In genomic region chrX:10507181-10507580, GRCh38 we compare ENCODE assay signal across 25 cellular contexts.
DNase-seq lines count a peak whose midpoint lies in the region; ATAC-seq and TF ChIP-seq lines count a peak whose summit lies in the region.
"Had no signal": no experiment of that assay in that cellular context is flagged by ENCODE, and none has a peak within 500 bp of the region (broad histone marks: within the 10 kb centered on the region; RNA-seq: fewer than 3 reads in every experiment).

No MANE protein-coding gene starts in this region.

- no peaks in the 10 kb centered on the region for H3K27me3 Mint-ChIP-seq in HFFc6 (ENCODE audit: insufficient read depth)
- H3K27me3 Mint-ChIP-seq: activated naive CD8-positive, alpha-beta T cell treated with anti-CD3 and anti-CD28 coated beads, Interleukin-2, amount 10 ng/mL, durations not matched to agents 7 days and 5 days; brain had no signal

- H3K9me3 ChIP-seq in gastroesophageal sphincter, result no peaks in the 10 kb centered on the region
- H3K9me3 ChIP-seq: upper lobe of left lung had no signal

- H3K4me3 ChIP-seq in gastroesophageal sphincter, result no peak overlapping the region
- H3K4me3 ChIP-seq: BLaER1 treated with 17β-estradiol and CSF1 and Interleukin-3, amounts not matched to agents 10 nM and 100 nM; upper lobe of left lung had no signal

- H3K36me3 ChIP-seq in gastroesophageal sphincter, result no peaks in the 10 kb centered on the region
- H3K36me3 ChIP-seq: BLaER1 treated with 17β-estradiol and CSF1 and Interleukin-3, amounts not matched to agents 10 nM and 100 nM; upper lobe of left lung had no signal

- TF ChIP-seq CTCF in HFFc6 (IDR thresholded peaks at IDR 0.05) (no peak), gastroesophageal sphincter (IDR thresholded peaks at IDR 0.05) (no peak)

- no peak overlapping the region for H3K27ac ChIP-seq in gastroesophageal sphincter
- H3K27ac ChIP-seq: BLaER1 treated with 17β-estradiol and CSF1 and Interleukin-3, amounts not matched to agents 10 nM and 100 nM; KMS-11; upper lobe of left lung had no signal

- in situ Hi-C loops in SK-MEL-5 (cut with HindIII; ENCODE audit: low pct_unique_long_range_greater_than_20kb, low sequenced_read_pairs), result no loop called here

- peaks cover 5% of the 10 kb centered on the region for H3K36me3 Mint-ChIP-seq in HFFc6 (ENCODE audit: low read depth)
- H3K36me3 Mint-ChIP-seq: activated naive CD8-positive, alpha-beta T cell treated with anti-CD3 and anti-CD28 coated beads, Interleukin-2, amount 10 ng/mL, durations not matched to agents 7 days and 5 days; natural killer cell had no signal

- peaks cover 28% of the 10 kb centered on the region for H3K4me1 Mint-ChIP-seq in HFFc6 (ENCODE audit: low read depth)
- H3K4me1 Mint-ChIP-seq: activated naive CD8-positive, alpha-beta T cell treated with anti-CD3 and anti-CD28 coated beads, Interleukin-2, amount 10 ng/mL, durations not matched to agents 7 days and 5 days; natural killer cell had no signal

- 0 out of 2 replicates have a peak overlapping the region, but pooled peaks have one; percentile 49 for H3K27ac Mint-ChIP-seq in HFFc6
- H3K27ac Mint-ChIP-seq: activated naive CD8-positive, alpha-beta T cell treated with anti-CD3 and anti-CD28 coated beads, Interleukin-2, amount 10 ng/mL, durations not matched to agents 7 days and 5 days; natural killer cell had no signal

- DNase-seq in A172 (ENCODE audit: low spot score) (peak; percentile 46), HFFc6 (no peak), SK-MEL-5 (ENCODE audit: low read depth, low spot score) (peak; percentile 64), foreskin melanocyte (peak; percentile 78), RKO (ENCODE audit: low spot score) (no peak), NCI-H526 (lab: John Stamatoyannopoulos, UW) (no peak)
- DNase-seq: activated CD4-positive, alpha-beta T cell treated with anti-CD3 and anti-CD28 coated beads, Interleukin-2, amount 50 U/mL, for 48 hours; activated effector memory CD4-positive, alpha-beta T cell treated with Interleukin-2 at 50 U/mL for 16 hours; activated naive CD8-positive, alpha-beta T cell treated with anti-CD3 and anti-CD28 coated beads, Interleukin-2, amount 10 ng/mL, durations not matched to agents 7 days and 5 days; effector memory CD4-positive, alpha-beta T cell; glutamatergic neuron; natural killer cell; NCI-H1092 treated with DMSO at 0.1 percent for 48 hours; NCI-H2081; right cardiac atrium; stimulated activated CD8-positive, alpha-beta memory T cell treated with anti-CD3 and anti-CD28 coated beads, Interleukin-4, amount 100 ng/mL, for 48 hours; T-helper 9 cell; upper lobe of left lung had no signal

- H3K4me1 ChIP-seq in gastroesophageal sphincter, result peaks cover 0 to 27% (median 3%) of the 10 kb centered on the region in 3 donors
- H3K4me1 ChIP-seq: upper lobe of left lung had no signal

- ATAC-seq in HG03108 (IDR thresholded peaks at IDR 0.05; ENCODE audit: unreplicated experiment), result no peak
- no peak for ATAC-seq in gastroesophageal sphincter
- ATAC-seq: esophagus mucosa, HCT116, natural killer cell, right cardiac atrium had no signal

- no peak overlapping the region for H3K4me3 Mint-ChIP-seq in HFFc6
- H3K4me3 Mint-ChIP-seq: activated naive CD8-positive, alpha-beta T cell treated with anti-CD3 and anti-CD28 coated beads, Interleukin-2, amount 10 ng/mL, durations not matched to agents 7 days and 5 days; brain; natural killer cell had no signal

- WGBS in gastroesophageal sphincter (ENCODE audit: low coverage in 1 of 2), 2 donors, result 28 to 43% methylated on average over 2 to 3 of the region's 3 CpGs

- no peak for TF ChIP-seq EP300 in gastroesophageal sphincter (IDR thresholded peaks at IDR 0.05)

- H3K27me3 ChIP-seq in gastroesophageal sphincter, result no peaks in the 10 kb centered on the region
- H3K27me3 ChIP-seq: upper lobe of left lung had no signal

- H3K9me3 Mint-ChIP-seq in HFFc6, result no peaks in the 10 kb centered on the region
- H3K9me3 Mint-ChIP-seq: activated naive CD8-positive, alpha-beta T cell treated with anti-CD3 and anti-CD28 coated beads, Interleukin-2, amount 10 ng/mL, durations not matched to agents 7 days and 5 days had no signal

- TF ChIP-seq POLR2A in gastroesophageal sphincter (IDR thresholded peaks at IDR 0.05), result no peak

Comparison
In these comparisons a context has a peak if more than half of its experiments do, and no peak if none do; other contexts are left out.
1. DNase-seq: peak in A172 (single experiment), SK-MEL-5 (single experiment) and foreskin melanocyte (single experiment); none in HFFc6 (single experiment), RKO (single experiment) and NCI-H526 (0 of 2).